In genomic region chr7:123674399-123675091, GRCh38 we compare ENCODE assay signal across 19 cellular contexts. TPM values are rescaled to one million over a fixed set of nuclear protein-coding genes. Genes with fewer than 3 reads are reported as not detected.
A peak's percentile ranks its signal among the peaks of the same experiment; 100 is the strongest.
DNase-seq lines count a peak whose midpoint lies in the region; ATAC-seq and TF ChIP-seq lines count a peak whose summit lies in the region.
"Had no signal": no experiment of that assay in that cellular context is flagged by ENCODE, and none has a peak within 500 bp of the region (broad histone marks: within the 10 kb centered on the region; RNA-seq: fewer than 3 reads in every experiment).

No MANE protein-coding gene starts in this region.

- H3K27ac ChIP-seq in prostate gland, result peak overlapping the region in 1 of 2 donors; percentile 3
- H3K27ac ChIP-seq in OCI-LY7 (ENCODE audit: low read depth, low read length, poor library complexity, severe bottlenecking), result no peak overlapping the region
- H3K27ac ChIP-seq: C4-2B had no signal

- H3K9me3 ChIP-seq in adipocyte (ENCODE audit: control insufficient read depth, low read length) (no peaks in the 10 kb centered on the region), prostate gland (no peaks in the 10 kb centered on the region), OCI-LY7 (ENCODE audit: low read length) (no peaks in the 10 kb centered on the region)

- POLR2A ChIA-PET in OCI-LY7 (lab: Charles Lee), result interaction anchor here (1.2 kb wide), 1 partner anchor 16 kb away, joined by 4 read pairs; no protein-coding TSS in a partner anchor

- H3K27ac Mint-ChIP-seq in activated T-cell treated with anti-CD3 and anti-CD28 coated beads, Interleukin-2, amount 50 U/mL, for 24 hours, result no peak overlapping the region
- H3K27ac Mint-ChIP-seq: activated naive CD8-positive, alpha-beta T cell; dendritic cell treated with granulocyte-macrophage colony-stimulating factor and Interleukin-4, amounts not matched to agents 40 ng/mL and 50 ng/mL, for 4 days had no signal

- CTCF ChIA-PET in OCI-LY7 (lab: Charles Lee; ENCODE audit: unreplicated experiment), result no interaction called here

- WGBS in prostate gland, result 14% methylated on average over 2 of the region's 2 CpGs

- H3K4me3 Mint-ChIP-seq in activated T-cell treated with anti-CD3 and anti-CD28 coated beads, Interleukin-2, amount 50 U/mL, for 24 hours, result no peak overlapping the region
- H3K4me3 Mint-ChIP-seq: activated naive CD8-positive, alpha-beta T cell; dendritic cell treated with granulocyte-macrophage colony-stimulating factor and Interleukin-4, amounts not matched to agents 40 ng/mL and 50 ng/mL, for 4 days had no signal

- no peaks in the 10 kb centered on the region for H3K9me3 Mint-ChIP-seq in activated T-cell treated with anti-CD3 and anti-CD28 coated beads, Interleukin-2, amount 50 U/mL, for 24 hours
- H3K9me3 Mint-ChIP-seq: dendritic cell treated with granulocyte-macrophage colony-stimulating factor and Interleukin-4, amounts not matched to agents 40 ng/mL and 50 ng/mL, for 4 days had no signal

- H3K4me1 ChIP-seq in adipocyte (ENCODE audit: control insufficient read depth, insufficient read depth, low read length), result peaks cover 24% of the 10 kb centered on the region
- H3K4me1 ChIP-seq in prostate gland (replicated peaks), result no peaks in the 10 kb centered on the region
- H3K4me1 ChIP-seq in OCI-LY7 (ENCODE audit: insufficient read depth, low read length, poor library complexity, severe bottlenecking), result no peaks in the 10 kb centered on the region

- BruUV-seq in OCI-LY7 (replicated peaks; lab: Mats Ljungman, UMichigan), result no TSS peak

- TF ChIP-seq POLR2A in prostate gland (IDR thresholded peaks at IDR 0.05), result no peak

- H3K4me3 ChIP-seq in adipocyte (ENCODE audit: low read length) (no peak overlapping the region), prostate gland (no peak overlapping the region), OCI-LY7 (ENCODE audit: low read depth, low read length, poor library complexity, severe bottlenecking) (no peak overlapping the region)

- H3K79me2 ChIP-seq in OCI-LY7 (ENCODE audit: insufficient read depth, low read depth, low read length), result no peaks in the 10 kb centered on the region

- H3K27me3 ChIP-seq in adipocyte (replicated peaks; ENCODE audit: control insufficient read depth, insufficient read depth, low read length), result no peaks in the 10 kb centered on the region
- H3K27me3 ChIP-seq in prostate gland (replicated peaks; ENCODE audit: insufficient read depth), result no peaks in the 10 kb centered on the region

- no peak overlapping the region for H3K9ac ChIP-seq in adipocyte (ENCODE audit: low read length)

- no peak overlapping the region for H3K4me2 ChIP-seq in OCI-LY7 (ENCODE audit: low read length)

- H3K9me2 ChIP-seq in OCI-LY7 (ENCODE audit: insufficient read depth, low read length), result no peaks in the 10 kb centered on the region

- no peaks in the 10 kb centered on the region for H3K4me1 Mint-ChIP-seq in activated T-cell treated with anti-CD3 and anti-CD28 coated beads, Interleukin-2, amount 50 U/mL, for 24 hours (ENCODE audit: low read depth)

- no peaks in the 10 kb centered on the region for H3K27me3 Mint-ChIP-seq in activated T-cell treated with anti-CD3 and anti-CD28 coated beads, Interleukin-2, amount 50 U/mL, for 24 hours
- H3K27me3 Mint-ChIP-seq: activated naive CD8-positive, alpha-beta T cell; dendritic cell treated with granulocyte-macrophage colony-stimulating factor and Interleukin-4, amounts not matched to agents 40 ng/mL and 50 ng/mL, for 4 days had no signal

- DNase-seq in EL, result peak; percentile 4
- DNase-seq in adipocyte (ENCODE audit: low read depth), result peak; percentile 23
- DNase-seq in globus pallidus (ENCODE audit: low spot score), result peak; percentile 2
- peak; percentile 23 for DNase-seq in prostate gland (ENCODE audit: low spot score)
- no peak for DNase-seq in OCI-LY7 (ENCODE audit: low spot score)
- DNase-seq in activated T-cell treated with anti-CD3 and anti-CD28 coated beads, Interleukin-2, amount 50 U/mL, for 24 hours, result no peak
- DNase-seq in DMS53 treated with DMSO at 0.1 percent for 48 hours (lab: John Stamatoyannopoulos, UW; ENCODE audit: unreplicated experiment), result no peak
- DNase-seq: NCI-H187; NCI-H748 treated with DMSO at 0.1 percent for 48 hours; occipital lobe; SIG-M5; stimulated activated CD4-positive, alpha-beta T cell treated with anti-CD3 and anti-CD28 coated beads, Interleukin-4, amount 100 ng/mL, for 24 hours; stimulated activated naive CD4-positive, alpha-beta T cell had no signal

- H3K36me3 ChIP-seq in adipocyte (ENCODE audit: control insufficient read depth, insufficient read depth, low read length, severe bottlenecking), result peaks cover 5% of the 10 kb centered on the region
- no peaks in the 10 kb centered on the region for H3K36me3 ChIP-seq in prostate gland
- no peaks in the 10 kb centered on the region for H3K36me3 ChIP-seq in OCI-LY7 (ENCODE audit: insufficient read depth, low read length)

- no peak for ATAC-seq in HG02759 (IDR thresholded peaks at IDR 0.05; ENCODE audit: unreplicated experiment)
- ATAC-seq: HCT116 had no signal

- peaks cover 3% of the 10 kb centered on the region for H3K36me3 Mint-ChIP-seq in activated T-cell treated with anti-CD3 and anti-CD28 coated beads, Interleukin-2, amount 50 U/mL, for 24 hours (ENCODE audit: low read depth)
- H3K36me3 Mint-ChIP-seq: activated naive CD8-positive, alpha-beta T cell had no signal

- no peak for TF ChIP-seq CTCF in prostate gland (IDR thresholded peaks at IDR 0.05)
- no peak for TF ChIP-seq CTCF in OCI-LY7 (conservative IDR thresholded peaks at IDR 0.05; ENCODE audit: low read length)

- no peaks in the 10 kb centered on the region for H4K20me1 ChIP-seq in OCI-LY7 (ENCODE audit: insufficient read depth, low read length)

- intact Hi-C loops in prostate gland (cut with DNase I) (no loop called here), OCI-LY7 (cut with micrococcal nuclease; ENCODE audit: unreplicated experiment) (no loop called here)

- H2AFZ ChIP-seq in OCI-LY7 (ENCODE audit: low read length), result no peak overlapping the region

RNA-seq across cellular contexts. Expression of gene LMOD2, which starts 18.9 kb away (rescaled TPM):
- 1 to 10 TPM in 1 of 2 donors, not detected in 1; 4.6 TPM for total RNA-seq in prostate gland
- not detected in 2 replicates for total RNA-seq in OCI-LY7 (2014; rRNA removed; shearing (Covaris generic))
- not detected in 2 replicates for total RNA-seq in OCI-LY7 (2022)
- total RNA-seq: glomerular endothelial cell, occipital lobe had no signal

Comparison
In these comparisons a context has a peak if more than half of its experiments do, and no peak if none do; other contexts are left out.
1. DNase-seq: peak in EL (single experiment), adipocyte (single experiment), globus pallidus (single experiment) and prostate gland (single experiment); none in OCI-LY7 (single experiment), activated T-cell treated with anti-CD3 and anti-CD28 coated beads, Interleukin-2, amount 50 U/mL, for 24 hours (single experiment) and DMS53 treated with DMSO at 0.1 percent for 48 hours (single experiment).